ENCODE assay signal across 10 cellular contexts in the genomic region with DNA sequence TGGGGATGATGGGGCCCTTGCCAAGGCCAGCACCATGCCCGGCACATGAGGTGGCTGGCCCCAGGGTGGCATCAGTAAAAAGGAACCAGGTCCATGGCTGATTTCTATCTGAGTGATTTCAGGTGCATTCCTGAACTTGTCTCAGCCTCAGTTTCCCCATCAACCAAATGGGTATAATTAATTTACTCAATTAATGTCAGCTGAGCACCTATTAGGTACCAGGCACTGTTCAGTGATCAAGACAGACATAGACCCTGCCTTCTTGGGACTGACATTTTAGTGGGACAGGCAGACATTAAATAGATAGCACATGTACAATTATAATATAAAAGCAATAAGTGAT. TPM values are rescaled to one million over a fixed set of nuclear protein-coding genes. Genes with fewer than 3 reads are reported as not detected.
A peak's percentile ranks its signal among the peaks of the same experiment; 100 is the strongest.
DNase-seq lines count a peak whose midpoint lies in the region; ATAC-seq, FAIRE-seq and TF ChIP-seq lines count a peak whose summit lies in the region.
"Had no signal": no experiment of that assay in that cellular context is flagged by ENCODE, and none has a peak within 500 bp of the region (broad histone marks: within the 10 kb centered on the region; RNA-seq: fewer than 3 reads in every experiment).

No MANE protein-coding gene starts in this region.

- peak overlapping the region in 1 of 2 experiments; percentile 15 for H3K4ac ChIP-seq in mesenchymal stem cell (ENCODE audit: low read depth in 1 of 2, low read length in 2 of 2)

- no peak for TF ChIP-seq CTCF in OCI-LY1 (IDR thresholded peaks at IDR 0.05; ENCODE audit: low read length)
- TF ChIP-seq CTCF in K562 (IDR thresholded peaks at IDR 0.05 in 2 of 3, conservative IDR thresholded peaks at IDR 0.05 in 1 of 3; ENCODE audit: insufficient read depth in 2 of 3, low read depth in 1 of 3, low read length in 3 of 3) = no peak

- no peak overlapping the region for H4K91ac ChIP-seq in mesenchymal stem cell (ENCODE audit: low read length)

- H3K79me2 ChIP-seq in OCI-LY1 (ENCODE audit: insufficient read depth, low read length) (no peaks in the 10 kb centered on the region), K562 (ENCODE audit: control insufficient read depth, insufficient read depth, low read length) (0 out of 3 replicates have a peak, but pooled peaks cover 4% of the 10 kb centered on the region)

- peaks cover 64% of the 10 kb centered on the region for H3K36me3 Mint-ChIP-seq in stimulated activated memory B cell treated with anti-CD40 and anti-IgM and Interleukin-4, amounts not matched to agents 10 μg/mL and 1 μg/mL and 100 μg/mL, for 72 hours

- peaks cover 42% of the 10 kb centered on the region for H3K4me1 Mint-ChIP-seq in stimulated activated memory B cell treated with anti-CD40 and anti-IgM and Interleukin-4, amounts not matched to agents 10 μg/mL and 1 μg/mL and 100 μg/mL, for 72 hours

- no peaks in the 10 kb centered on the region for H3K27me3 Mint-ChIP-seq in stimulated activated memory B cell treated with anti-CD40 and anti-IgM and Interleukin-4, amounts not matched to agents 10 μg/mL and 1 μg/mL and 100 μg/mL, for 72 hours

- H2AK5ac ChIP-seq in mesenchymal stem cell (ENCODE audit: low read length, severe bottlenecking) = peak overlapping the region; percentile 16

- no peak overlapping the region for H4K8ac ChIP-seq in mesenchymal stem cell (ENCODE audit: low read length)

- peak overlapping the region; percentile 20 for H2BK5ac ChIP-seq in mesenchymal stem cell (ENCODE audit: low read depth, low read length, poor library complexity, severe bottlenecking)

- H3K9me1 ChIP-seq in K562 (ENCODE audit: control insufficient read depth, insufficient read depth, low read length) = peaks cover 3% of the 10 kb centered on the region

- H3K4me2 ChIP-seq in OCI-LY1 (ENCODE audit: low read length) = peak overlapping the region; percentile 20; the same call in 1 of the 2 replicates
- no peak overlapping the region for H3K4me2 ChIP-seq in K562 (ENCODE audit: insufficient read depth, low read length)
- no peak overlapping the region for H3K4me2 ChIP-seq in mesenchymal stem cell (ENCODE audit: low read length, poor library complexity, severe bottlenecking)

- peak overlapping the region; percentile 4 for H3K4me3 Mint-ChIP-seq in stimulated activated memory B cell treated with anti-CD40 and anti-IgM and Interleukin-4, amounts not matched to agents 10 μg/mL and 1 μg/mL and 100 μg/mL, for 72 hours

- H3K23ac ChIP-seq in mesenchymal stem cell (ENCODE audit: low read length in 2 of 2) = no peak overlapping the region

- H2BK15ac ChIP-seq in mesenchymal stem cell (ENCODE audit: low read depth, poor library complexity, severe bottlenecking) = no peak overlapping the region

- H3K4me1 ChIP-seq in OCI-LY1 (ENCODE audit: insufficient read depth, low read length, severe bottlenecking) (peaks cover 35% of the 10 kb centered on the region), K562 (replicated peaks in 1 of 2; ENCODE audit: control insufficient read depth in 2 of 2, insufficient read depth in 2 of 2, low read length in 2 of 2) (peaks cover 5 to 7% of the 10 kb centered on the region in 2 experiments; a peak in 3 of 5 replicates), mesenchymal stem cell (ENCODE audit: control insufficient read depth, insufficient read depth, low read depth, low read length) (peaks cover 54% of the 10 kb centered on the region)

- H2AFZ ChIP-seq in OCI-LY1 (ENCODE audit: low read length) (no peak overlapping the region), K562 (ENCODE audit: low read depth, low read length) (no peak overlapping the region), mesenchymal stem cell (ENCODE audit: low read depth, low read length) (no peak overlapping the region)

- H3K36me3 ChIP-seq in OCI-LY1 (ENCODE audit: insufficient read depth, low read length) (peaks cover 81% of the 10 kb centered on the region), K562 (ENCODE audit: control insufficient read depth, insufficient read depth, low read length) (peaks cover 99% of the 10 kb centered on the region), mesenchymal stem cell (ENCODE audit: control insufficient read depth in 1 of 2, insufficient read depth in 2 of 2, low read depth in 1 of 2, low read length in 2 of 2) (peaks cover 46 to 75% of the 10 kb centered on the region in 2 experiments)

- FAIRE-seq in K562 (lab: Jason Lieb, UNC) (no peak), urothelium cell line (lab: Jason Lieb, UNC) (no peak)

- H3K9ac ChIP-seq in OCI-LY1 (ENCODE audit: low read length) = peak overlapping the region; percentile 13; the same call in 1 of the 2 replicates
- H3K9ac ChIP-seq in K562 (ENCODE audit: insufficient read depth in 1 of 2, low read depth in 2 of 2, low read length in 2 of 2) = no peak overlapping the region
- H3K9ac ChIP-seq in mesenchymal stem cell (ENCODE audit: low read length) = peak overlapping the region; percentile 44

- CTCF ChIA-PET in K562 (lab: Yijun Ruan, JAX; ENCODE audit: low intra/inter-chr PET ratio) = no interaction called here

- POLR2A ChIA-PET in K562 (lab: Yijun Ruan, JAX) = interaction anchor here (0.7 to 1.3 kb wide), 2 partner anchors 40 to 197 kb away, joined by 3 read pairs; no protein-coding TSS in a partner anchor

- H3K9me2 ChIP-seq in OCI-LY1 (ENCODE audit: low read depth, low read length) = no peaks in the 10 kb centered on the region

- H3K4me3 ChIP-seq in OCI-LY1 (ENCODE audit: low read depth, low read length, poor library complexity, severe bottlenecking) (no peak overlapping the region), K562 (no peak overlapping the region), mesenchymal stem cell (ENCODE audit: insufficient read depth in 1 of 2, low read depth in 1 of 2, low read length in 2 of 2) (peak overlapping the region in 1 of 2 experiments; percentile 14)

- H3K79me1 ChIP-seq in mesenchymal stem cell (replicated peaks; ENCODE audit: low read length, poor library complexity, severe bottlenecking) = peaks cover 23% of the 10 kb centered on the region

- peak overlapping the region; percentile 86 for H3K27ac Mint-ChIP-seq in stimulated activated memory B cell treated with anti-CD40 and anti-IgM and Interleukin-4, amounts not matched to agents 10 μg/mL and 1 μg/mL and 100 μg/mL, for 72 hours

- no peaks in the 10 kb centered on the region for H3K9me3 Mint-ChIP-seq in stimulated activated memory B cell treated with anti-CD40 and anti-IgM and Interleukin-4, amounts not matched to agents 10 μg/mL and 1 μg/mL and 100 μg/mL, for 72 hours

- H3K9me3 ChIP-seq in OCI-LY1 (ENCODE audit: low read length) (no peaks in the 10 kb centered on the region), K562 (replicated peaks; ENCODE audit: control insufficient read depth, insufficient read depth, low read depth, low read length) (no peaks in the 10 kb centered on the region), mesenchymal stem cell (ENCODE audit: control insufficient read depth, low read length) (no peaks in the 10 kb centered on the region)

- 90% methylated on average over 1 of the region's 1 CpG for WGBS in K562 (ENCODE audit: insufficient coverage, low coverage, missing lambda C conversion rate)
- WGBS in mesenchymal stem cell = 31% methylated on average over 1 of the region's 1 CpG

- TF ChIP-seq POLR2A in K562 (conservative IDR thresholded peaks at IDR 0.05) = 0 out of 2 replicates have a peak, but pooled peaks have one; percentile 1

- no peak overlapping the region for H3K14ac ChIP-seq in mesenchymal stem cell (ENCODE audit: low read length in 2 of 2)

- DNase-seq in K562 (ENCODE audit: extremely low read depth in 1 of 4, low spot score in 3 of 4) (no peak), mesenchymal stem cell (no peak), kidney tubule cell (ENCODE audit: low spot score) (no peak), urothelium cell line (ENCODE audit: low spot score) (no peak)
- no peak for DNase-seq in activated CD4-positive, alpha-beta T cell treated with anti-CD3 and anti-CD28 coated beads for 48 hours
- DNase-seq: activated CD4-positive, alpha-beta T cell treated with anti-CD3 and anti-CD28 coated beads for 4 hours; activated naive CD4-positive, alpha-beta T cell had no signal

- TF ChIP-seq EP300 in K562 (IDR thresholded peaks at IDR 0.05; ENCODE audit: low read length) = no peak

- intact Hi-C loops in K562 (cut with micrococcal nuclease) = no loop called here

- H3K27me3 ChIP-seq in OCI-LY1 (ENCODE audit: insufficient read depth, low read length) (no peaks in the 10 kb centered on the region), K562 (ENCODE audit: control insufficient read depth in 2 of 2, insufficient read depth in 2 of 2, low read length in 2 of 2) (no peaks in the 10 kb centered on the region), mesenchymal stem cell (ENCODE audit: control insufficient read depth in 1 of 2, insufficient read depth in 1 of 2, low read length in 2 of 2) (no peaks in the 10 kb centered on the region)

- no peak for TF ChIP-seq RAD21 in K562 (CRISPR knock-in tag; conservative IDR thresholded peaks at IDR 0.05 in 1 of 2, IDR thresholded peaks at IDR 0.05 in 1 of 2)

- peak overlapping the region in 1 of 2 experiments; percentile 17 for H2BK12ac ChIP-seq in mesenchymal stem cell (ENCODE audit: low read length in 2 of 2)

- no peak overlapping the region for H2BK120ac ChIP-seq in mesenchymal stem cell (ENCODE audit: low read depth, low read length)

- H4K20me1 ChIP-seq in OCI-LY1 (ENCODE audit: insufficient read depth, low read length) (no peaks in the 10 kb centered on the region), K562 (replicated peaks; ENCODE audit: control insufficient read depth, insufficient read depth, low read length) (peaks cover 3% of the 10 kb centered on the region; the same call in 1 of the 2 replicates)

- no peaks in the 10 kb centered on the region for H3F3A ChIP-seq in OCI-LY1 (ENCODE audit: insufficient read depth, low read length)

- H3K18ac ChIP-seq in mesenchymal stem cell (ENCODE audit: low read depth in 1 of 2, low read length in 2 of 2) = peak overlapping the region; percentile 78 to 83

- in situ Hi-C loops in K562 (cut with MboI) = no loop called here

- BruUV-seq in K562 (replicated peaks; lab: Mats Ljungman, UMichigan) = no TSS peak

- H3K27ac ChIP-seq in OCI-LY1 (ENCODE audit: low read depth, low read length, poor library complexity, severe bottlenecking) (peak overlapping the region; percentile 87), K562 (ENCODE audit: extremely low read depth, low read depth, low read length) (no peak overlapping the region), mesenchymal stem cell (ENCODE audit: low read length, poor library complexity, severe bottlenecking) (peak overlapping the region; percentile 97)

- ATAC-seq in K562 (no peak), GM18861 (IDR thresholded peaks at IDR 0.05; ENCODE audit: unreplicated experiment) (no peak)
- ATAC-seq in stimulated activated memory B cell treated with anti-CD40 and anti-IgM and Interleukin-4, amounts not matched to agents 10 μg/mL and 1 μg/mL and 100 μg/mL, for 72 hours = no peak

RNA-seq across cellular contexts. Expression of a gene that starts 50.9 kb away (rescaled TPM):
- 361 and 756 TPM in 2 replicates for total RNA-seq in K562 (2011; cell fraction: chromatin; rRNA removed; ENCODE audit: low replicate concordance)
- 315 and 326 TPM in 2 replicates for total RNA-seq in K562 (2011; cell fraction: nucleolus; rRNA removed)
- 358 and 388 TPM in 2 replicates for total RNA-seq in K562 (2011; cell fraction: nucleoplasm; rRNA removed)
- total RNA-seq in K562 (2014; rRNA removed) (106 and 223 TPM in 2 replicates), K562 (2014; rRNA removed; fragmentation: Illumina TruSeq; extraction: Trizol) (79.6 and 90.2 TPM in 2 replicates), K562 (2015; rRNA removed; fragmentation: Illumina TruSeq; extraction: Trizol) (91.9 and 93.2 TPM in 2 replicates), K562 (2021) (194 and 203 TPM in 2 replicates)
- polyA plus RNA-seq in K562 (2011; rRNA removed) (71.4 and 100 TPM in 2 replicates), K562 (2014; fragmentation: Illumina TruSeq; extraction: Trizol) (121 and 139 TPM in 2 replicates), K562 (2014; fragmentation: Nextera tagmentation; extraction: Ambion mirVana) (10 to 100 TPM; 12.3 to 14.8 TPM), K562 (2014; rRNA removed) (111 and 129 TPM in 2 replicates)
- polyA plus RNA-seq in K562 (2011; cell fraction: cytosol; rRNA removed) = 56.5 and 73.9 TPM in 2 replicates
- polyA plus RNA-seq in K562 (2011; cell fraction: nucleus; rRNA removed) = 434 and 457 TPM in 2 replicates
- 52.3 and 64.9 TPM in 2 replicates for polyA plus RNA-seq in K562 (2012)
- 75.5 and 106 TPM in 2 replicates for polyA minus RNA-seq in K562 (2011; rRNA and poly(A)+ RNA removed)
- 40.8 and 83.0 TPM in 2 replicates for polyA minus RNA-seq in K562 (2011; cell fraction: cytosol; rRNA and poly(A)+ RNA removed)
- polyA minus RNA-seq in K562 (2011; cell fraction: nucleus; rRNA and poly(A)+ RNA removed) = 138 and 192 TPM in 2 replicates
- 34.8 TPM for polyA plus RNA-seq in mesenchymal stem cell (2013, experiment 1 of 2)
- 33.8 TPM for polyA plus RNA-seq in mesenchymal stem cell (2013, experiment 2 of 2)

Comparison
In these comparisons a context has a peak if more than half of its experiments do, and no peak if none do; other contexts are left out.
1. H3K9ac ChIP-seq: peak in OCI-LY1 (single experiment) and mesenchymal stem cell (single experiment); none in K562 (0 of 2).